ENCODE assay signal across 1 cellular context in the genomic region with DNA sequence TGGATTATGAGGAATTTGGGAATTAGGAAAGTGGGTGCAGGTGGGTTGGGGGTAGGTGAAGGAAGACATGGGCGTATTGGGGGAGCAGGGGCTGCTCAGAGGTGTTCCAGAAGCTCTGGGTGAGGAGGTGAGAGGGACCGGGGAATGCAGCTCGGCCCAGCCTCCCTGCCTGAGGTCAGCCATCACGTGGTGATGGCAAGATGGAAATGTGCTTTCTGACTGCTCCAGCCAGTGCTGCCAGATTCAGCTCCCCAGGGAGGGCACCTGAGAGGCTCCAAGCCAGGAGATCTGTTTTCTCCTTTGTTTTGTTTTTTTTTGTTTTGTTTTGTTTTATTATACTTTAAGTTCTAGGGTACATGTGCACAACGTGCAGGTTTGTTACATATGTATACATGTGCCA.
TF ChIP-seq lines count a peak whose summit lies in the region.

No MANE protein-coding gene starts in this region.

TF ChIP-seq in GM23338, 12 proteins besides CTCF, POLR2A, EP300 and RAD21 (continued from another document):
- TF ChIP-seq, protein P1, sequence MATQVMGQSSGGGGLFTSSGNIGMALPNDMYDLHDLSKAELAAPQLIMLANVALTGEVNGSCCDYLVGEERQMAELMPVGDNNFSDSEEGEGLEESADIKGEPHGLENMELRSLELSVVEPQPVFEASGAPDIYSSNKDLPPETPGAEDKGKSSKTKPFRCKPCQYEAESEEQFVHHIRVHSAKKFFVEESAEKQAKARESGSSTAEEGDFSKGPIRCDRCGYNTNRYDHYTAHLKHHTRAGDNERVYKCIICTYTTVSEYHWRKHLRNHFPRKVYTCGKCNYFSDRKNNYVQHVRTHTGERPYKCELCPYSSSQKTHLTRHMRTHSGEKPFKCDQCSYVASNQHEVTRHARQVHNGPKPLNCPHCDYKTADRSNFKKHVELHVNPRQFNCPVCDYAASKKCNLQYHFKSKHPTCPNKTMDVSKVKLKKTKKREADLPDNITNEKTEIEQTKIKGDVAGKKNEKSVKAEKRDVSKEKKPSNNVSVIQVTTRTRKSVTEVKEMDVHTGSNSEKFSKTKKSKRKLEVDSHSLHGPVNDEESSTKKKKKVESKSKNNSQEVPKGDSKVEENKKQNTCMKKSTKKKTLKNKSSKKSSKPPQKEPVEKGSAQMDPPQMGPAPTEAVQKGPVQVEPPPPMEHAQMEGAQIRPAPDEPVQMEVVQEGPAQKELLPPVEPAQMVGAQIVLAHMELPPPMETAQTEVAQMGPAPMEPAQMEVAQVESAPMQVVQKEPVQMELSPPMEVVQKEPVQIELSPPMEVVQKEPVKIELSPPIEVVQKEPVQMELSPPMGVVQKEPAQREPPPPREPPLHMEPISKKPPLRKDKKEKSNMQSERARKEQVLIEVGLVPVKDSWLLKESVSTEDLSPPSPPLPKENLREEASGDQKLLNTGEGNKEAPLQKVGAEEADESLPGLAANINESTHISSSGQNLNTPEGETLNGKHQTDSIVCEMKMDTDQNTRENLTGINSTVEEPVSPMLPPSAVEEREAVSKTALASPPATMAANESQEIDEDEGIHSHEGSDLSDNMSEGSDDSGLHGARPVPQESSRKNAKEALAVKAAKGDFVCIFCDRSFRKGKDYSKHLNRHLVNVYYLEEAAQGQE (IDR thresholded peaks at IDR 0.05; ENCODE audit: unreplicated experiment), result no peak
- TF ChIP-seq EZH2phosphoT487 (IDR thresholded peaks at IDR 0.05; ENCODE audit: unreplicated experiment) (no peak), NANOG (IDR thresholded peaks at IDR 0.05; ENCODE audit: borderline replicate concordance) (no peak)
- TF ChIP-seq, protein P2, sequence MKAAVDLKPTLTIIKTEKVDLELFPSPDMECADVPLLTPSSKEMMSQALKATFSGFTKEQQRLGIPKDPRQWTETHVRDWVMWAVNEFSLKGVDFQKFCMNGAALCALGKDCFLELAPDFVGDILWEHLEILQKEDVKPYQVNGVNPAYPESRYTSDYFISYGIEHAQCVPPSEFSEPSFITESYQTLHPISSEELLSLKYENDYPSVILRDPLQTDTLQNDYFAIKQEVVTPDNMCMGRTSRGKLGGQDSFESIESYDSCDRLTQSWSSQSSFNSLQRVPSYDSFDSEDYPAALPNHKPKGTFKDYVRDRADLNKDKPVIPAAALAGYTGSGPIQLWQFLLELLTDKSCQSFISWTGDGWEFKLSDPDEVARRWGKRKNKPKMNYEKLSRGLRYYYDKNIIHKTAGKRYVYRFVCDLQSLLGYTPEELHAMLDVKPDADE (IDR thresholded peaks at IDR 0.05), result no peak
